Comparison of ENCODE assay signal across 8 cellular contexts in the genomic region with DNA sequence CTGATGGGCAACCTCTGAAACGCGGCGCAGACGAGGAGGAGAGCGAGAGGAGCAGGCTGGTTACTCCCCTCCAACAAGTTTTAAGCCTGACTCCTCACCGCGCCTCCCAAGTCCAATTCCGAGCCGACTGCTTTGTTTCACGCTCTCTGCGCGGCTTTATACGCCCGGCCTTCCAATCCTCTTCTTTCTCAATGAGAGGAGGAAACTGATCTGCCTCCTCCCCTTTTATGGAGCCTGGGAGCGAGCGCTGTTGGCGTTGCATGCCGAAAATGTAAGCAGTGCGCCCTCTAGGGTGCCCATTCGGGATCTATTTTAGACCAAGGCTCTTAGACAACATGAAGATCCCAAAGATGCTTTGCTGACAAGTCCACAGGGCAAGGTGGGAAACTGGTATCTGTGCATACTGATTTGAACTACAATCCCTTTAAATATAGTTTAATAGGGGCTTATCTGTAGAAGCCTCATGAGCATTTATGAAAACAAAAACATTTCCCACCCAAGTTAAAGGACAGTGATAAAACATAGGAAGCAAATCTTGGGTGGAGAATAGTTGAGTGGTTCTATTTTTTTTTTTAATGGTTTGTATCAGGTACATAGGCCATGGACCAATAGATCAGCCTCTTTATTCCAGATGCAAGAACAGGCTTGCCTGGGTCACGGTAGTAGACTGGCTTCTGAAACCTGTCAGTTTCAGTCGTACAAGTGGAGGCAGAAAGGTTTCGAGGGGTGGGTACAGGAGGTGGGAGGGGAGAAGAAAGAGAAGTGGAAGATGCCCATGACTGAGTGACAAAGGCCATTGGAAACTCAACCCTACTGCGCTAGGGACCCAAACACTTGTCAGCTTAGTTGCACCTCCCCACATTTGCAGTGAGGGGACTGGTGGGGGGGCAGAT.
DNase-seq lines count a peak whose midpoint lies in the region; ATAC-seq and TF ChIP-seq lines count a peak whose summit lies in the region.

RND3 (minus strand) TSS at position 131 of the 893 bp plus-strand sequence. CDS start 250 bp downstream, outside the sequence.

- H3K4me3 ChIP-seq in AG10803 (ENCODE audit: low read length) (peak within 1 kb of the TSS; percentile 95), stomach smooth muscle (ENCODE audit: low read length in 2 of 2) (peak within 1 kb of the TSS; percentile 95 to 98)

- peak within 1 kb of the TSS; percentile 98 for H3K27ac ChIP-seq in epithelial cell of prostate
- H3K27ac ChIP-seq in stomach smooth muscle (ENCODE audit: low read length), result peak within 1 kb of the TSS; percentile 99

- peak; percentile 92 for TF ChIP-seq CTCF in AG10803 (conservative IDR thresholded peaks at IDR 0.05; ENCODE audit: low read length)

- H3K9me3 ChIP-seq in stomach smooth muscle (ENCODE audit: control insufficient read depth in 2 of 2, low read length in 2 of 2), result no peaks in the 10 kb centered on the region

- H3K4me1 ChIP-seq in stomach smooth muscle (ENCODE audit: control insufficient read depth, insufficient read depth, low read length), result peaks cover 15% of the 10 kb centered on the region

- H3K36me3 ChIP-seq in stomach smooth muscle (ENCODE audit: control insufficient read depth in 2 of 2, insufficient read depth in 2 of 2, low read length in 2 of 2), result no peaks in the 10 kb centered on the region

- DNase-seq in AG10803 (ENCODE audit: low read depth) (peak; percentile 99), NCI-H2029 treated with DMSO at 0.1 percent for 48 hours (lab: John Stamatoyannopoulos, UW) (peak; percentile 84), UCSD-AML1 (lab: John Stamatoyannopoulos, UW; ENCODE audit: unreplicated experiment) (peak; percentile 57), epithelial cell of prostate (ENCODE audit: low read depth, low spot score) (peak; percentile 94), midbrain (lab: John Stamatoyannopoulos, UW) (peak; percentile 91)

- no peaks in the 10 kb centered on the region for H3K27me3 ChIP-seq in stomach smooth muscle (ENCODE audit: control insufficient read depth in 1 of 2, insufficient read depth in 2 of 2, low read length in 2 of 2)

- H3K9ac ChIP-seq in stomach smooth muscle (ENCODE audit: low read length in 2 of 2), result peak within 1 kb of the TSS; percentile 93 to 97

- ATAC-seq in GM18861 (IDR thresholded peaks at IDR 0.05; ENCODE audit: unreplicated experiment), result peak; percentile 69
- peak; percentile 77 for ATAC-seq in HG03045 (IDR thresholded peaks at IDR 0.05; ENCODE audit: unreplicated experiment)

Comparison
In these comparisons a context has a peak if more than half of its experiments do, and no peak if none do; other contexts are left out.
1. Peak in every context shown above with its lines: DNase-seq, ATAC-seq, H3K4me3 ChIP-seq and H3K27ac ChIP-seq.